Comparison of ENCODE assay signal across 1 cellular context in the genomic region with DNA sequence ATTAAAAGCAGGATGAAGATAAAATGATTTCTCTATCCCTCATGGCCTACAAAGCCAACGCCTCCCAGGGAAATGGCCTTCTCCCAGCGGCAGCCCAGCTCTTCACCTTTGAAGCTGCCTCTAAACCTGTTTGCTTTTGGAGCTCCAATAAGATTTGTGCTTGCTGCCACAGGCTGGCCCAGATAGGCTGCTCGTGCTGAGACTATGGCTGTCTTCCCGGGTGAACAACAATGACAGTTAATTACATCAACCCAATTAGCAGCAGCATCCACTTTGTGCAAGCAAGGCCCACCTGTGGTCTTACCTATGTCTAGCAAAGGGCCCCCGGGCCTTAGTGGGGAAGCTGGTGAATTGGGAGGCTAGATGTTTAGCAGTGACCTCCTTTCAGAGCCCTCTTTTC.
TF ChIP-seq lines count a peak whose summit lies in the region.

No MANE protein-coding gene starts in this region.

TF ChIP-seq in HepG2, 621 proteins besides CTCF, POLR2A, EP300 and RAD21 (continued from another document):
- TF ChIP-seq, protein P1, sequence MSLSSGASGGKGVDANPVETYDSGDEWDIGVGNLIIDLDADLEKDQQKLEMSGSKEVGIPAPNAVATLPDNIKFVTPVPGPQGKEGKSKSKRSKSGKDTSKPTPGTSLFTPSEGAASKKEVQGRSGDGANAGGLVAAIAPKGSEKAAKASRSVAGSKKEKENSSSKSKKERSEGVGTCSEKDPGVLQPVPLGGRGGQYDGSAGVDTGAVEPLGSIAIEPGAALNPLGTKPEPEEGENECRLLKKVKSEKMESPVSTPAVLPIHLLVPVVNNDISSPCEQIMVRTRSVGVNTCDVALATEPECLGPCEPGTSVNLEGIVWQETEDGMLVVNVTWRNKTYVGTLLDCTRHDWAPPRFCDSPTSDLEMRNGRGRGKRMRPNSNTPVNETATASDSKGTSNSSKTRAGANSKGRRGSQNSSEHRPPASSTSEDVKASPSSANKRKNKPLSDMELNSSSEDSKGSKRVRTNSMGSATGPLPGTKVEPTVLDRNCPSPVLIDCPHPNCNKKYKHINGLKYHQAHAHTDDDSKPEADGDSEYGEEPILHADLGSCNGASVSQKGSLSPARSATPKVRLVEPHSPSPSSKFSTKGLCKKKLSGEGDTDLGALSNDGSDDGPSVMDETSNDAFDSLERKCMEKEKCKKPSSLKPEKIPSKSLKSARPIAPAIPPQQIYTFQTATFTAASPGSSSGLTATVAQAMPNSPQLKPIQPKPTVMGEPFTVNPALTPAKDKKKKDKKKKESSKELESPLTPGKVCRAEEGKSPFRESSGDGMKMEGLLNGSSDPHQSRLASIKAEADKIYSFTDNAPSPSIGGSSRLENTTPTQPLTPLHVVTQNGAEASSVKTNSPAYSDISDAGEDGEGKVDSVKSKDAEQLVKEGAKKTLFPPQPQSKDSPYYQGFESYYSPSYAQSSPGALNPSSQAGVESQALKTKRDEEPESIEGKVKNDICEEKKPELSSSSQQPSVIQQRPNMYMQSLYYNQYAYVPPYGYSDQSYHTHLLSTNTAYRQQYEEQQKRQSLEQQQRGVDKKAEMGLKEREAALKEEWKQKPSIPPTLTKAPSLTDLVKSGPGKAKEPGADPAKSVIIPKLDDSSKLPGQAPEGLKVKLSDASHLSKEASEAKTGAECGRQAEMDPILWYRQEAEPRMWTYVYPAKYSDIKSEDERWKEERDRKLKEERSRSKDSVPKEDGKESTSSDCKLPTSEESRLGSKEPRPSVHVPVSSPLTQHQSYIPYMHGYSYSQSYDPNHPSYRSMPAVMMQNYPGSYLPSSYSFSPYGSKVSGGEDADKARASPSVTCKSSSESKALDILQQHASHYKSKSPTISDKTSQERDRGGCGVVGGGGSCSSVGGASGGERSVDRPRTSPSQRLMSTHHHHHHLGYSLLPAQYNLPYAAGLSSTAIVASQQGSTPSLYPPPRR (CRISPR knock-in tag; IDR thresholded peaks at IDR 0.05; ENCODE audit: borderline replicate concordance): no peak
- TF ChIP-seq MAX (IDR thresholded peaks at IDR 0.05): peak; percentile 47
- no peak for TF ChIP-seq SETDB1 (CRISPR knock-in tag; IDR thresholded peaks at IDR 0.05; ENCODE audit: borderline replicate concordance)
- no peak for TF ChIP-seq ZNF274 (CRISPR knock-in tag; IDR thresholded peaks at IDR 0.05)
- no peak for TF ChIP-seq KLF15 (CRISPR knock-in tag; IDR thresholded peaks at IDR 0.05; ENCODE audit: borderline replicate concordance)
- TF ChIP-seq NFYB (CRISPR knock-in tag; IDR thresholded peaks at IDR 0.05): peak; percentile 31; the same call in 1 of the 2 replicates
- no peak for TF ChIP-seq ZNF12 (CRISPR knock-in tag; IDR thresholded peaks at IDR 0.05)
- TF ChIP-seq, protein P2, sequence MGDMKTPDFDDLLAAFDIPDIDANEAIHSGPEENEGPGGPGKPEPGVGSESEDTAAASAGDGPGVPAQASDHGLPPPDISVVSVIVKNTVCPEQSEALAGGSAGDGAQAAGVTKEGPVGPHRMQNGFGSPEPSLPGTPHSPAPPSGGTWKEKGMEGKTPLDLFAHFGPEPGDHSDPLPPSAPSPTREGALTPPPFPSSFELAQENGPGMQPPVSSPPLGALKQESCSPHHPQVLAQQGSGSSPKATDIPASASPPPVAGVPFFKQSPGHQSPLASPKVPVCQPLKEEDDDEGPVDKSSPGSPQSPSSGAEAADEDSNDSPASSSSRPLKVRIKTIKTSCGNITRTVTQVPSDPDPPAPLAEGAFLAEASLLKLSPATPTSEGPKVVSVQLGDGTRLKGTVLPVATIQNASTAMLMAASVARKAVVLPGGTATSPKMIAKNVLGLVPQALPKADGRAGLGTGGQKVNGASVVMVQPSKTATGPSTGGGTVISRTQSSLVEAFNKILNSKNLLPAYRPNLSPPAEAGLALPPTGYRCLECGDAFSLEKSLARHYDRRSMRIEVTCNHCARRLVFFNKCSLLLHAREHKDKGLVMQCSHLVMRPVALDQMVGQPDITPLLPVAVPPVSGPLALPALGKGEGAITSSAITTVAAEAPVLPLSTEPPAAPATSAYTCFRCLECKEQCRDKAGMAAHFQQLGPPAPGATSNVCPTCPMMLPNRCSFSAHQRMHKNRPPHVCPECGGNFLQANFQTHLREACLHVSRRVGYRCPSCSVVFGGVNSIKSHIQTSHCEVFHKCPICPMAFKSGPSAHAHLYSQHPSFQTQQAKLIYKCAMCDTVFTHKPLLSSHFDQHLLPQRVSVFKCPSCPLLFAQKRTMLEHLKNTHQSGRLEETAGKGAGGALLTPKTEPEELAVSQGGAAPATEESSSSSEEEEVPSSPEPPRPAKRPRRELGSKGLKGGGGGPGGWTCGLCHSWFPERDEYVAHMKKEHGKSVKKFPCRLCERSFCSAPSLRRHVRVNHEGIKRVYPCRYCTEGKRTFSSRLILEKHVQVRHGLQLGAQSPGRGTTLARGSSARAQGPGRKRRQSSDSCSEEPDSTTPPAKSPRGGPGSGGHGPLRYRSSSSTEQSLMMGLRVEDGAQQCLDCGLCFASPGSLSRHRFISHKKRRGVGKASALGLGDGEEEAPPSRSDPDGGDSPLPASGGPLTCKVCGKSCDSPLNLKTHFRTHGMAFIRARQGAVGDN (CRISPR knock-in tag; IDR thresholded peaks at IDR 0.05): no peak
TF ChIP-seq in HepG2: peak in this region for 4.
